Comparison of ENCODE assay signal across 8 cellular contexts in the genomic region with DNA sequence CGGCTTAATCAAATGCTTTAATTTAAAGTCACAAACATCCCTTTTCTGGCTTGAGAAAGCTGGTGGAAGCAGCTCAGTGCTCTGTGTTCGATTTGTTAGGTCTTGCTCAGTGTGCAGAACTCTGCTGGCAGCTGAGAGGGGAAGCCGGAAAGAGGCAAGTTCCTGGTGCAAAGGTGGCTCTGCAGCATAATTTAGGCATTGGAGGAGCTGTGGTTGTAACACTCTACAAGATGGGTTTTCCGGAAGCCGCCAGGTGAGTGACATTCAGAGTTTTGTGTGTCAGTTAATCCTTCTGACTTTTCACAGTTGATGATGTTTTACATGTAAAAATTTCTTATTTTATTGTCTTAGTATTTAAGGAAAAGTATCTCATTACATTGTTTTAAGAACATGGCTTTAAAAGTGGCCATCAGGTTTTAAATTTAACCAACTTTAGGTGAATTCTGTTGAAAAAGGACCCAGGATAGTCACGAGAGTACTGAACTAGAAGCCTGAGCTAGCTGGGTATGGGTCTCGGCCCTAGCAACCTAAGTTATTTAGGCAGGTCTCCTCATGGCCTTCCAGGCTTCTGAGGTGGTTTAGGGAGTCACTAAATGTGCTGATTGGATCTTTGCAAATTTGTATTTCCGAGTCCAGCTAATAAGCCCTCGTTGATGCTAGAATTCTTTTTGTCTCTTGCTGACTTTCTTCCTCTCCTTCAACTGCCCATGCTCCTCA. TPM values are rescaled to one million over a fixed set of nuclear protein-coding genes. Genes with fewer than 3 reads are reported as not detected.
DNase-seq lines count a peak whose midpoint lies in the region; ATAC-seq and TF ChIP-seq lines count a peak whose summit lies in the region.

No MANE protein-coding gene starts in this region.

- H3K27ac ChIP-seq in GM23248: peak overlapping the region; percentile 45

- peak overlapping the region; percentile 97 for H2AFZ ChIP-seq in GM23248

- peak overlapping the region; percentile 83 for H3K9ac ChIP-seq in GM23248

- H3K4me2 ChIP-seq in GM23248 (ENCODE audit: unreplicated experiment): peak overlapping the region; percentile 100

- H3K9me2 ChIP-seq in GM23248 (ENCODE audit: insufficient read depth): no peaks in the 10 kb centered on the region

- no peak for TF ChIP-seq CTCF in nephron progenitor cell (IDR thresholded peaks at IDR 0.05)

- peaks cover 21% of the 10 kb centered on the region for H3K36me3 Mint-ChIP-seq in activated T-helper 17 cell treated with anti-CD3 and anti-CD28 coated beads, Interleukin-2, amount 50 U/mL, for 72 hours (ENCODE audit: low read depth)
- H3K36me3 Mint-ChIP-seq in nephron progenitor cell (ENCODE audit: low read depth): no peaks in the 10 kb centered on the region

- H3K9me3 Mint-ChIP-seq in activated T-helper 17 cell treated with anti-CD3 and anti-CD28 coated beads, Interleukin-2, amount 50 U/mL, for 72 hours: no peaks in the 10 kb centered on the region
- H3K9me3 Mint-ChIP-seq in nephron progenitor cell: peaks cover 6% of the 10 kb centered on the region

- H3K79me2 ChIP-seq in GM23248 (ENCODE audit: insufficient read depth): peaks cover 55% of the 10 kb centered on the region

- peak overlapping the region; percentile 99 for H3K4me3 ChIP-seq in GM23248

- no peaks in the 10 kb centered on the region for H3K27me3 Mint-ChIP-seq in activated T-helper 17 cell treated with anti-CD3 and anti-CD28 coated beads, Interleukin-2, amount 50 U/mL, for 72 hours
- peaks cover 5% of the 10 kb centered on the region for H3K27me3 Mint-ChIP-seq in nephron progenitor cell (ENCODE audit: low read depth, poor library complexity)

- ATAC-seq in activated T-helper 17 cell treated with anti-CD3 and anti-CD28 coated beads, Interleukin-2, amount 50 U/mL, for 72 hours (replicated peaks): peak; percentile 100
- peak; percentile 99 for ATAC-seq in stimulated activated naive CD8-positive, alpha-beta T cell treated with anti-CD3 and anti-CD28 coated beads, Interleukin-15, Interleukin-2, amounts not matched to agents 100 U/mL and 50 U/mL, for 24 hours

- H3K4me1 Mint-ChIP-seq in activated T-helper 17 cell treated with anti-CD3 and anti-CD28 coated beads, Interleukin-2, amount 50 U/mL, for 72 hours: peaks cover 14% of the 10 kb centered on the region
- H3K4me1 Mint-ChIP-seq in nephron progenitor cell: peaks cover 22% of the 10 kb centered on the region

- H3K27me3 ChIP-seq in GM23248 (replicated peaks; ENCODE audit: insufficient read depth): no peaks in the 10 kb centered on the region

- no peaks in the 10 kb centered on the region for H4K20me1 ChIP-seq in GM23248 (ENCODE audit: insufficient read depth)

- H3K9me3 ChIP-seq in GM23248 (ENCODE audit: low read depth): no peaks in the 10 kb centered on the region

- peak; percentile 99 for DNase-seq in DMS53 (lab: John Stamatoyannopoulos, UW)
- DNase-seq in GM23248: peak; percentile 91
- DNase-seq in LoVo (ENCODE audit: low spot score): peak; percentile 92
- DNase-seq in RPMI8226: peak; percentile 96
- DNase-seq in fibroblast of the conjunctiva (ENCODE audit: low read depth): peak; percentile 75
- peak; percentile 55 for DNase-seq in nephron progenitor cell
- peak; percentile 72 for DNase-seq in stimulated activated naive CD8-positive, alpha-beta T cell treated with anti-CD3 and anti-CD28 coated beads, Interleukin-15, Interleukin-2, amounts not matched to agents 100 U/mL and 50 U/mL, for 24 hours

- H3K4me1 ChIP-seq in GM23248 (ENCODE audit: insufficient read depth): peaks cover 15% of the 10 kb centered on the region

- in situ Hi-C loops in GM23248 (cut with MboI): no loop called here

- peak overlapping the region; percentile 88 for H3K27ac Mint-ChIP-seq in activated T-helper 17 cell treated with anti-CD3 and anti-CD28 coated beads, Interleukin-2, amount 50 U/mL, for 72 hours
- no peak overlapping the region for H3K27ac Mint-ChIP-seq in nephron progenitor cell

- H3K4me3 Mint-ChIP-seq in activated T-helper 17 cell treated with anti-CD3 and anti-CD28 coated beads, Interleukin-2, amount 50 U/mL, for 72 hours: peak overlapping the region; percentile 83
- peak overlapping the region; percentile 84 for H3K4me3 Mint-ChIP-seq in nephron progenitor cell

- H3F3A ChIP-seq in GM23248 (ENCODE audit: insufficient read depth): no peaks in the 10 kb centered on the region

- peaks cover 3% of the 10 kb centered on the region; the same call in 1 of the 2 replicates for H3K36me3 ChIP-seq in GM23248 (ENCODE audit: low read depth)

- WGBS in GM23248 (ENCODE audit: low coverage in 1 of 2, low lambda C conversion rate in 2 of 2, missing lambda C conversion rate in 2 of 2), 2 experiments: 1 to 2% methylated on average over 9 of the region's 9 CpGs

RNA-seq across cellular contexts. Expression of gene PODN, which starts 47.1 kb away (rescaled TPM):
- total RNA-seq in GM23248 (2014; rRNA removed; shearing (Covaris generic)): 54.0 and 54.8 TPM in 2 replicates
- polyA plus RNA-seq in GM23248 (2016; fragmentation: Nextera tagmentation; extraction: Ambion mirVana): 71.6 and 73.7 TPM in 2 replicates
- total RNA-seq in activated T-helper 17 cell treated with anti-CD3 and anti-CD28 coated beads, Interleukin-2, amount 50 U/mL, for 72 hours: not detected

Comparison
In these comparisons a context has a peak if more than half of its experiments do, and no peak if none do; other contexts are left out.
1. Peak in every context shown above with its lines: DNase-seq, ATAC-seq, H3K4me3 ChIP-seq and H3K27ac ChIP-seq.
2. RNA of gene PODN, which starts 47.1 kb away (total RNA-seq): 54.0 to 54.8 TPM in GM23248; not detected in activated T-helper 17 cell treated with anti-CD3 and anti-CD28 coated beads, Interleukin-2, amount 50 U/mL, for 72 hours; every median in the first group is over 10 times any median in the second.